ENCODE assay signal across 14 cellular contexts in the genomic region with DNA sequence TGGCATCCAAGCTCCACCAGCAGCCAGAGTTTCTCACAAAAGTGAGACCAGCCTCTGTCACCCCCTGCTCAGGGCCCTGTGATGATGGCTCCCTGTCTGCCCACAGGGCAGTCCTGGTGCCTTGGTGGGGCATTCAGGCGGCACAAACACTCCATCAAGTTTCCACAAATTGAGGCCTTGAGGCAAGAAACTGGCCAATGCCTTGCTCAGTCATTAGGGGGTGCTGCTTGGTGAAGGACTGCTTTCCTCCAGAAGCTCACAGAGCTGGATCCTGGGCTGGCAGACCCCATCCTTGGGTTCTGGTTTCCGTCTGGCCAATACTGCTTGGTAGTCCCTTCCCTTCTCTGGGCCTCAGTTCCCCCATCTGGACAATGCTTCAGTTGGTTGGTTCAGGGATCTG. TPM values are rescaled to one million over a fixed set of nuclear protein-coding genes. Genes with fewer than 3 reads are reported as not detected.
DNase-seq lines count a peak whose midpoint lies in the region; ATAC-seq and TF ChIP-seq lines count a peak whose summit lies in the region.
"Had no signal": no experiment of that assay in that cellular context is flagged by ENCODE, and none has a peak within 500 bp of the region (broad histone marks: within the 10 kb centered on the region; RNA-seq: fewer than 3 reads in every experiment).

No MANE protein-coding gene starts in this region.

- peaks cover 75% of the 10 kb centered on the region for H3K4me1 Mint-ChIP-seq in CD4-positive, alpha-beta T cell (ENCODE audit: low read depth)
- H3K4me1 Mint-ChIP-seq in GM23338 = peaks cover 18% of the 10 kb centered on the region
- H3K4me1 Mint-ChIP-seq in activated naive CD8-positive, alpha-beta T cell treated with anti-CD3 and anti-CD28 coated beads for 36 hours = peaks cover 38% of the 10 kb centered on the region
- peaks cover 21% of the 10 kb centered on the region for H3K4me1 Mint-ChIP-seq in memory B cell

- no peaks in the 10 kb centered on the region for H3K27me3 Mint-ChIP-seq in CD4-positive, alpha-beta T cell
- peaks cover 18% of the 10 kb centered on the region for H3K27me3 Mint-ChIP-seq in GM23338 (ENCODE audit: insufficient read depth, low read depth, poor library complexity)
- no peaks in the 10 kb centered on the region for H3K27me3 Mint-ChIP-seq in activated naive CD8-positive, alpha-beta T cell treated with anti-CD3 and anti-CD28 coated beads for 36 hours
- H3K27me3 Mint-ChIP-seq in memory B cell = no peaks in the 10 kb centered on the region

- H3K4me2 ChIP-seq in GM23338 = no peak overlapping the region

- no peaks in the 10 kb centered on the region for H3K9me3 Mint-ChIP-seq in CD4-positive, alpha-beta T cell
- H3K9me3 Mint-ChIP-seq in GM23338 (no peaks in the 10 kb centered on the region; the same call in 2 of the 3 replicates), memory B cell (no peaks in the 10 kb centered on the region)
- H3K9me3 Mint-ChIP-seq in activated naive CD8-positive, alpha-beta T cell treated with anti-CD3 and anti-CD28 coated beads for 36 hours = no peaks in the 10 kb centered on the region

- H3K79me2 ChIP-seq in GM23338 (replicated peaks; ENCODE audit: insufficient read depth) = no peaks in the 10 kb centered on the region

- TF ChIP-seq CTCF in CD4-positive, alpha-beta T cell (IDR thresholded peaks at IDR 0.05) = no peak
- peak; percentile 39 to 72 for TF ChIP-seq CTCF in GM23338 (conservative IDR thresholded peaks at IDR 0.05; ENCODE audit: low read depth in 2 of 2)

- no peaks in the 10 kb centered on the region for H3K36me3 ChIP-seq in GM23338 (ENCODE audit: insufficient read depth)

- no peak for ATAC-seq in CD4-positive, alpha-beta T cell (ENCODE audit: poor library complexity)
- ATAC-seq in GM23338 (peak; percentile 20), memory B cell (ENCODE audit: low read depth) (no peak)

- H3K27me3 ChIP-seq in CD4-positive, alpha-beta T cell (ENCODE audit: control insufficient read depth, insufficient read depth, low read length) = no peaks in the 10 kb centered on the region
- peaks cover 6% of the 10 kb centered on the region; the same call in 1 of the 2 replicates for H3K27me3 ChIP-seq in GM23338 (ENCODE audit: insufficient read depth)

- H3K9me3 ChIP-seq in CD4-positive, alpha-beta T cell (ENCODE audit: control insufficient read depth, low read length) = no peaks in the 10 kb centered on the region

- CTCF ChIA-PET in CD4-positive, alpha-beta T cell (lab: Charles Lee) = interaction anchor here (0.7 to 1.6 kb wide), 4 partner anchors 13 to 53 kb away, joined by 3 to 4 read pairs (median 4); no protein-coding TSS in a partner anchor

- no peaks in the 10 kb centered on the region; the same call in 1 of the 2 replicates for H4K20me1 ChIP-seq in GM23338 (replicated peaks; ENCODE audit: insufficient read depth)

- intact Hi-C loops in CD4-positive, alpha-beta T cell (cut with DNase I, micrococcal nuclease) = no loop called here

- no peak for DNase-seq in CD4-positive, alpha-beta T cell
- DNase-seq in GM23338 (ENCODE audit: low spot score) (peak; percentile 63), memory B cell (ENCODE audit: low spot score in 2 of 2) (no peak), mucosa of gallbladder (ENCODE audit: low spot score) (no peak), hypothalamus (lab: John Stamatoyannopoulos, UW) (no peak), SIG-M5 (lab: John Stamatoyannopoulos, UW) (no peak), NCI-H69 (lab: John Stamatoyannopoulos, UW) (no peak)
- no peak for DNase-seq in activated naive CD8-positive, alpha-beta T cell treated with anti-CD3 and anti-CD28 coated beads for 36 hours
- DNase-seq: activated T-cell treated with anti-CD3 and anti-CD28 coated beads for 4 hours, mesendoderm, NCI-H2171, RPMI8226 had no signal

- H3K4me3 Mint-ChIP-seq in CD4-positive, alpha-beta T cell = no peak overlapping the region
- peak overlapping the region; percentile 17; the same call in 1 of the 3 replicates for H3K4me3 Mint-ChIP-seq in GM23338
- H3K4me3 Mint-ChIP-seq in activated naive CD8-positive, alpha-beta T cell treated with anti-CD3 and anti-CD28 coated beads for 36 hours = no peak overlapping the region
- no peak overlapping the region for H3K4me3 Mint-ChIP-seq in memory B cell

- peaks cover 21% of the 10 kb centered on the region for H3F3A ChIP-seq in GM23338 (replicated peaks; ENCODE audit: low read depth)

- peak overlapping the region; percentile 80 for H3K27ac Mint-ChIP-seq in CD4-positive, alpha-beta T cell
- H3K27ac Mint-ChIP-seq in GM23338 (no peak overlapping the region), memory B cell (peak overlapping the region; percentile 51)
- peak overlapping the region; percentile 5 for H3K27ac Mint-ChIP-seq in activated naive CD8-positive, alpha-beta T cell treated with anti-CD3 and anti-CD28 coated beads for 36 hours

- H2AFZ ChIP-seq in GM23338 = no peak overlapping the region

- H3K27ac ChIP-seq in CD4-positive, alpha-beta T cell (ENCODE audit: low read depth, low read length) = peak overlapping the region; percentile 15
- no peak overlapping the region for H3K27ac ChIP-seq in GM23338 (ENCODE audit: low read depth)

- POLR2A ChIA-PET in CD4-positive, alpha-beta T cell (lab: Charles Lee) = interaction anchor here (0.8 to 8.6 kb wide), 2 partner anchors 17 to 45 kb away, joined by 3 to 98 read pairs; no protein-coding TSS in a partner anchor

- H3K4me1 ChIP-seq in GM23338 (ENCODE audit: insufficient read depth) = peaks cover 9% of the 10 kb centered on the region; the same call in 1 of the 2 replicates

- no peaks in the 10 kb centered on the region for H3K9me2 ChIP-seq in GM23338 (ENCODE audit: insufficient read depth)

- no peaks in the 10 kb centered on the region for H3K36me3 Mint-ChIP-seq in CD4-positive, alpha-beta T cell (ENCODE audit: low read depth)
- H3K36me3 Mint-ChIP-seq in GM23338 (ENCODE audit: low read depth) (no peaks in the 10 kb centered on the region; the same call in 2 of the 3 replicates), memory B cell (peaks cover 11% of the 10 kb centered on the region)
- no peaks in the 10 kb centered on the region for H3K36me3 Mint-ChIP-seq in activated naive CD8-positive, alpha-beta T cell treated with anti-CD3 and anti-CD28 coated beads for 36 hours

- H3K4me3 ChIP-seq in GM23338 = no peak overlapping the region

TF ChIP-seq in GM23338, 12 proteins besides CTCF, POLR2A, EP300 and RAD21 (continues in another document):
- no peak for TF ChIP-seq CREB1 (CRISPR knock-in tag; IDR thresholded peaks at IDR 0.05; ENCODE audit: low read depth)
- no peak for TF ChIP-seq EZH2phosphoT487 (IDR thresholded peaks at IDR 0.05; ENCODE audit: unreplicated experiment)
- TF ChIP-seq ETS1 (IDR thresholded peaks at IDR 0.05) = no peak
- TF ChIP-seq STAT1 (IDR thresholded peaks at IDR 0.05; ENCODE audit: unreplicated experiment) = no peak

RNA-seq across cellular contexts. Expression of gene AHDC1, which starts 12.5 kb away (rescaled TPM):
- total RNA-seq in CD4-positive, alpha-beta T cell = 10 to 100 TPM; 20.8 to 22.9 TPM
- total RNA-seq in GM23338 (2014; rRNA removed; shearing (Covaris generic)) = 19.1 and 22.2 TPM in 2 replicates
- 6.8 and 8.3 TPM in 2 replicates for polyA plus RNA-seq in GM23338 (2016; fragmentation: Nextera tagmentation; extraction: Ambion mirVana)
- 10 to 100 TPM; 10.0 to 12.0 TPM for total RNA-seq in activated naive CD8-positive, alpha-beta T cell treated with anti-CD3 and anti-CD28 coated beads for 36 hours
- 61.6 TPM for total RNA-seq in mucosa of gallbladder

RNA-seq across cellular contexts. Expression of gene FGR, which starts 18.5 kb away (rescaled TPM):
- 1 to 10 TPM; 3.0 to 3.2 TPM for total RNA-seq in CD4-positive, alpha-beta T cell
- 0.16 and 0.56 TPM in 2 replicates for total RNA-seq in GM23338 (2014; rRNA removed; shearing (Covaris generic))
- 0.42 and 0.53 TPM in 2 replicates for polyA plus RNA-seq in GM23338 (2016; fragmentation: Nextera tagmentation; extraction: Ambion mirVana)
- under 1 TPM; 0.30 to 0.35 TPM for total RNA-seq in activated naive CD8-positive, alpha-beta T cell treated with anti-CD3 and anti-CD28 coated beads for 36 hours
- 7.6 TPM for total RNA-seq in mucosa of gallbladder
- total RNA-seq: endothelial cell of umbilical vein, LHCN-M2 had no signal

RNA-seq across cellular contexts. Expression of gene IFI6, which starts 55.6 kb away (rescaled TPM):
- total RNA-seq in CD4-positive, alpha-beta T cell = 10 to 100 TPM; 33.6 to 36.2 TPM
- 6.3 and 9.4 TPM in 2 replicates for total RNA-seq in GM23338 (2014; rRNA removed; shearing (Covaris generic))
- 15.6 and 16.0 TPM in 2 replicates for polyA plus RNA-seq in GM23338 (2016; fragmentation: Nextera tagmentation; extraction: Ambion mirVana)
- 10 to 100 TPM; 57.7 to 64.5 TPM for total RNA-seq in activated naive CD8-positive, alpha-beta T cell treated with anti-CD3 and anti-CD28 coated beads for 36 hours
- total RNA-seq in mucosa of gallbladder = 302 TPM
